ENCODE assay signal across 2 cellular contexts in the genomic region with DNA sequence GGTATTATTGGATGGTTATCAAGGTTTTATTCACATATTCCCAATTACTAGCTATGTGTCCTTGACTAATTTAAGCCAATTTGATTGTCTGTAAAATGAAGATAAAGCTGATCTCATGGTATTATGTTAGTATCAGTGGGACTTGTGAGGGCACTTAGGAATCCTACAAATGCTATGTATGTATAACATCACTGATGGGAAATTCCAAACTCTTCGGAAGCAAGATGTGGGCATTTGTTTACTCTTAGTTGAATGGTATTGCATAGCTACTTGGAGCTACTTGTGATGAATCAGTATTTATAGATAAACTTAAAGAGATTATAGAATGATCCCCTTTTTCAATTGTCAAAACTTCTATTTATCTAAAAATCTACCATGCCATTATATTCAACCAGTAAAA.
TF ChIP-seq lines count a peak whose summit lies in the region.

No MANE protein-coding gene starts in this region.

TF ChIP-seq in GM23338, 12 proteins besides CTCF, POLR2A, EP300 and RAD21 (continues in another document):
- TF ChIP-seq REST (IDR thresholded peaks at IDR 0.05; ENCODE audit: unreplicated experiment) (no peak), CREB1 (CRISPR knock-in tag; IDR thresholded peaks at IDR 0.05; ENCODE audit: low read depth) (no peak), EZH2 (IDR thresholded peaks at IDR 0.05; ENCODE audit: low read depth, unreplicated experiment) (no peak), EZH2phosphoT487 (IDR thresholded peaks at IDR 0.05; ENCODE audit: unreplicated experiment) (no peak), ZNF114 (CRISPR knock-in tag; IDR thresholded peaks at IDR 0.05) (no peak), JUNB (IDR thresholded peaks at IDR 0.05; ENCODE audit: unreplicated experiment) (no peak), STAT1 (IDR thresholded peaks at IDR 0.05; ENCODE audit: unreplicated experiment) (no peak), NANOG (IDR thresholded peaks at IDR 0.05; ENCODE audit: borderline replicate concordance) (no peak), POLR2AphosphoS5 (IDR thresholded peaks at IDR 0.05; ENCODE audit: low read depth) (no peak)
- TF ChIP-seq, protein P1, sequence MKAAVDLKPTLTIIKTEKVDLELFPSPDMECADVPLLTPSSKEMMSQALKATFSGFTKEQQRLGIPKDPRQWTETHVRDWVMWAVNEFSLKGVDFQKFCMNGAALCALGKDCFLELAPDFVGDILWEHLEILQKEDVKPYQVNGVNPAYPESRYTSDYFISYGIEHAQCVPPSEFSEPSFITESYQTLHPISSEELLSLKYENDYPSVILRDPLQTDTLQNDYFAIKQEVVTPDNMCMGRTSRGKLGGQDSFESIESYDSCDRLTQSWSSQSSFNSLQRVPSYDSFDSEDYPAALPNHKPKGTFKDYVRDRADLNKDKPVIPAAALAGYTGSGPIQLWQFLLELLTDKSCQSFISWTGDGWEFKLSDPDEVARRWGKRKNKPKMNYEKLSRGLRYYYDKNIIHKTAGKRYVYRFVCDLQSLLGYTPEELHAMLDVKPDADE (IDR thresholded peaks at IDR 0.05), result no peak

TF ChIP-seq in WTC11, 78 proteins besides CTCF, POLR2A, EP300 and RAD21 (continued from another document):
- TF ChIP-seq MAX (CRISPR knock-in tag; IDR thresholded peaks at IDR 0.05) (no peak), ZNF232 (CRISPR knock-in tag; IDR thresholded peaks at IDR 0.05) (no peak), ESRRA (CRISPR knock-in tag; IDR thresholded peaks at IDR 0.05; ENCODE audit: borderline replicate concordance) (no peak), SMAD3 (CRISPR knock-in tag; IDR thresholded peaks at IDR 0.05; ENCODE audit: borderline replicate concordance) (no peak)
TF ChIP-seq in WTC11: peak in this region for 0.
